ENCODE assay signal across 1 cellular context in the genomic region with DNA sequence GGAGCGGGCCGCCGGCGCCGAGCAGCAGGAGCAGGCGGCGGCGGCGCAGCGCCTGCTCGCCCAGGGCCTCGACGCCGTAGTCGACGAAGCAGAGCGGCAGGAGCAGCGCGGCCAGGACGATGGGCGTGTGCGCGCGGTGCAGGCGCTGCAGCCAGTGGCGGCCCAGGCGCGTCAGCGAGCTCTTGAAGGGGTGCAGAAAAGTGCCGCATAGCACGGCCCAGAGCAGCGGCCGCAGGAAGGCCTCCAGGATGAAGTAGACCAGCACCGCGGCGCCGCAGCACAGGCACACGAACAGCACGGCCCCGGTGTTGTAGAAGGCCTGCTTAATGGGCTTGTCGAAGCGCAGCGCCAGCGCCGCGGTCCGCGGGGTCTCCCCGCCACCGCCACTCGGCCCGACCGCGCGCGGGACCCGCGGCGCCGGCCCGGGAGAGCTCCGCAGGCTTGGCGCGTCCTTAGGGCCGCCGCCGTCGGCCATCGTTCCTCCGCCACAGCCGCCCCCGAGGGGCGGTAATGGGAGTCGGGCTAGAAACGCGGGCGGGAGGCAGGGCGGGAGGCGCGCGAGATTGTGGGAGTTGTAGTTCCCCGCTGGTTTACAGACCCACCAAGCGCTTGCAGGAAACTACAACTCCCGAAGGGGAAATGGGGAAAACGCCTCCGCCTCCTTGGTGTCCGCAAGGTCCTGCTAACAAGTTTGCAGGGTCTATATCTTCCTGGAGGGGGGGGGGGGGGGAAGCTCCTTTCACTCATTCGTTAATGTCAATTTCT.
TF ChIP-seq lines count a peak whose summit lies in the region.

A gene (minus strand): TSS at position 509 of the 765 bp plus-strand sequence. CDS start 34 bp downstream, at position 475.

TF ChIP-seq in K562, 482 proteins besides CTCF, POLR2A, EP300 and RAD21 (continued from another document and continues in another):
- TF ChIP-seq, protein P1, sequence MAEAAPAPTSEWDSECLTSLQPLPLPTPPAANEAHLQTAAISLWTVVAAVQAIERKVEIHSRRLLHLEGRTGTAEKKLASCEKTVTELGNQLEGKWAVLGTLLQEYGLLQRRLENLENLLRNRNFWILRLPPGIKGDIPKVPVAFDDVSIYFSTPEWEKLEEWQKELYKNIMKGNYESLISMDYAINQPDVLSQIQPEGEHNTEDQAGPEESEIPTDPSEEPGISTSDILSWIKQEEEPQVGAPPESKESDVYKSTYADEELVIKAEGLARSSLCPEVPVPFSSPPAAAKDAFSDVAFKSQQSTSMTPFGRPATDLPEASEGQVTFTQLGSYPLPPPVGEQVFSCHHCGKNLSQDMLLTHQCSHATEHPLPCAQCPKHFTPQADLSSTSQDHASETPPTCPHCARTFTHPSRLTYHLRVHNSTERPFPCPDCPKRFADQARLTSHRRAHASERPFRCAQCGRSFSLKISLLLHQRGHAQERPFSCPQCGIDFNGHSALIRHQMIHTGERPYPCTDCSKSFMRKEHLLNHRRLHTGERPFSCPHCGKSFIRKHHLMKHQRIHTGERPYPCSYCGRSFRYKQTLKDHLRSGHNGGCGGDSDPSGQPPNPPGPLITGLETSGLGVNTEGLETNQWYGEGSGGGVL (CRISPR knock-in tag; IDR thresholded peaks at IDR 0.05): no peak
- TF ChIP-seq ZFPM2 (CRISPR knock-in tag; IDR thresholded peaks at IDR 0.05): no peak
- no peak for TF ChIP-seq SPI1 (IDR thresholded peaks at IDR 0.05; ENCODE audit: borderline replicate concordance, low read depth, low read length)
- TF ChIP-seq SREBF1 (IDR thresholded peaks at IDR 0.05; ENCODE audit: borderline replicate concordance, low read depth, low read length): no peak
- TF ChIP-seq ZNF507 (tag; conservative IDR thresholded peaks at IDR 0.05): no peak
- peak; percentile 31; the same call in 1 of the 2 replicates for TF ChIP-seq ZNF436 (CRISPR knock-in tag; IDR thresholded peaks at IDR 0.05)
- TF ChIP-seq RFX5 (IDR thresholded peaks at IDR 0.05; ENCODE audit: low read depth, low read length): no peak
- TF ChIP-seq MTA2 (IDR thresholded peaks at IDR 0.05; ENCODE audit: low read depth): no peak
- TF ChIP-seq, protein P2, sequence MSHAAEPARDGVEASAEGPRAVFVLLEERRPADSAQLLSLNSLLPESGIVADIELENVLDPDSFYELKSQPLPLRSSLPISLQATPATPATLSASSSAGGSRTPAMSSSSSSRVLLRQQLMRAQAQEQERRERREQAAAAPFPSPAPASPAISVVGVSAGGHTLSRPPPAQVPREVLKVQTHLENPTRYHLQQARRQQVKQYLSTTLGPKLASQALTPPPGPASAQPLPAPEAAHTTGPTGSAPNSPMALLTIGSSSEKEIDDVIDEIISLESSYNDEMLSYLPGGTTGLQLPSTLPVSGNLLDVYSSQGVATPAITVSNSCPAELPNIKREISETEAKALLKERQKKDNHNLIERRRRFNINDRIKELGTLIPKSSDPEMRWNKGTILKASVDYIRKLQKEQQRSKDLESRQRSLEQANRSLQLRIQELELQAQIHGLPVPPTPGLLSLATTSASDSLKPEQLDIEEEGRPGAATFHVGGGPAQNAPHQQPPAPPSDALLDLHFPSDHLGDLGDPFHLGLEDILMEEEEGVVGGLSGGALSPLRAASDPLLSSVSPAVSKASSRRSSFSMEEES (CRISPR knock-in tag; IDR thresholded peaks at IDR 0.05): no peak
- TF ChIP-seq, protein P3, sequence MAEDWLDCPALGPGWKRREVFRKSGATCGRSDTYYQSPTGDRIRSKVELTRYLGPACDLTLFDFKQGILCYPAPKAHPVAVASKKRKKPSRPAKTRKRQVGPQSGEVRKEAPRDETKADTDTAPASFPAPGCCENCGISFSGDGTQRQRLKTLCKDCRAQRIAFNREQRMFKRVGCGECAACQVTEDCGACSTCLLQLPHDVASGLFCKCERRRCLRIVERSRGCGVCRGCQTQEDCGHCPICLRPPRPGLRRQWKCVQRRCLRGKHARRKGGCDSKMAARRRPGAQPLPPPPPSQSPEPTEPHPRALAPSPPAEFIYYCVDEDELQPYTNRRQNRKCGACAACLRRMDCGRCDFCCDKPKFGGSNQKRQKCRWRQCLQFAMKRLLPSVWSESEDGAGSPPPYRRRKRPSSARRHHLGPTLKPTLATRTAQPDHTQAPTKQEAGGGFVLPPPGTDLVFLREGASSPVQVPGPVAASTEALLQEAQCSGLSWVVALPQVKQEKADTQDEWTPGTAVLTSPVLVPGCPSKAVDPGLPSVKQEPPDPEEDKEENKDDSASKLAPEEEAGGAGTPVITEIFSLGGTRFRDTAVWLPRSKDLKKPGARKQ (CRISPR knock-in tag; IDR thresholded peaks at IDR 0.05): no peak
- TF ChIP-seq SIN3B (IDR thresholded peaks at IDR 0.05; ENCODE audit: low read depth): peak; percentile 81
- 0 out of 2 replicates have a peak, but pooled peaks have one; percentile 62 for TF ChIP-seq NR2F6 (CRISPR knock-in tag; IDR thresholded peaks at IDR 0.05)
- no peak for TF ChIP-seq ZNF561 (CRISPR knock-in tag; conservative IDR thresholded peaks at IDR 0.05)
- no peak for TF ChIP-seq KDM2B (CRISPR knock-in tag; IDR thresholded peaks at IDR 0.05)
- TF ChIP-seq ZC3H4 (CRISPR knock-in tag; IDR thresholded peaks at IDR 0.05; ENCODE audit: borderline replicate concordance): peak; percentile 77; the same call in 1 of the 2 replicates
- peak; percentile 58; the same call in 1 of the 2 replicates for TF ChIP-seq ZNF76 (CRISPR knock-in tag; IDR thresholded peaks at IDR 0.05; ENCODE audit: borderline replicate concordance)
- TF ChIP-seq HMG20A (CRISPR knock-in tag; conservative IDR thresholded peaks at IDR 0.05): no peak
- no peak for TF ChIP-seq KLF6 (CRISPR knock-in tag; IDR thresholded peaks at IDR 0.05; ENCODE audit: borderline replicate concordance)
- peak; percentile 95 for TF ChIP-seq RBBP5 (IDR thresholded peaks at IDR 0.05; ENCODE audit: borderline replicate concordance, insufficient read depth, low read length, poor library complexity, severe bottlenecking)
- no peak for TF ChIP-seq ZNF133 (CRISPR knock-in tag; IDR thresholded peaks at IDR 0.05)
- TF ChIP-seq FOXA3 (CRISPR knock-in tag; conservative IDR thresholded peaks at IDR 0.05 in 1 of 2, IDR thresholded peaks at IDR 0.05 in 1 of 2): no peak
- no peak for TF ChIP-seq ETS2 (tag; IDR thresholded peaks at IDR 0.05; ENCODE audit: borderline replicate concordance, poor library complexity, severe bottlenecking)
- TF ChIP-seq RBM22 (IDR thresholded peaks at IDR 0.05; ENCODE audit: low read depth, low read length, poor library complexity, severe bottlenecking): no peak
- TF ChIP-seq ZSCAN29 (IDR thresholded peaks at IDR 0.05): no peak; the same call in 1 of the 2 replicates
- peak; percentile 67 for TF ChIP-seq SP1 (CRISPR knock-in tag; IDR thresholded peaks at IDR 0.05)
- no peak for TF ChIP-seq CEBPB (tag; IDR thresholded peaks at IDR 0.05)
- TF ChIP-seq NONO (IDR thresholded peaks at IDR 0.05; ENCODE audit: low read depth in 2 of 2, low read length in 1 of 2): peak; percentile 68 to 73; a peak in 2 of 4 replicates
- no peak for TF ChIP-seq MED1 (CRISPR knock-in tag; IDR thresholded peaks at IDR 0.05; ENCODE audit: borderline replicate concordance)
- no peak for TF ChIP-seq SRSF9 (IDR thresholded peaks at IDR 0.05; ENCODE audit: borderline replicate concordance, low read depth, low read length)
- peak; percentile 93 for TF ChIP-seq ZBTB7A (IDR thresholded peaks at IDR 0.05; ENCODE audit: borderline replicate concordance, control insufficient read depth, low read depth, low read length)
- TF ChIP-seq BRCA1 (IDR thresholded peaks at IDR 0.05): no peak
- TF ChIP-seq BRCA1 (CRISPR knock-in tag; IDR thresholded peaks at IDR 0.05): no peak
- TF ChIP-seq, protein P4, sequence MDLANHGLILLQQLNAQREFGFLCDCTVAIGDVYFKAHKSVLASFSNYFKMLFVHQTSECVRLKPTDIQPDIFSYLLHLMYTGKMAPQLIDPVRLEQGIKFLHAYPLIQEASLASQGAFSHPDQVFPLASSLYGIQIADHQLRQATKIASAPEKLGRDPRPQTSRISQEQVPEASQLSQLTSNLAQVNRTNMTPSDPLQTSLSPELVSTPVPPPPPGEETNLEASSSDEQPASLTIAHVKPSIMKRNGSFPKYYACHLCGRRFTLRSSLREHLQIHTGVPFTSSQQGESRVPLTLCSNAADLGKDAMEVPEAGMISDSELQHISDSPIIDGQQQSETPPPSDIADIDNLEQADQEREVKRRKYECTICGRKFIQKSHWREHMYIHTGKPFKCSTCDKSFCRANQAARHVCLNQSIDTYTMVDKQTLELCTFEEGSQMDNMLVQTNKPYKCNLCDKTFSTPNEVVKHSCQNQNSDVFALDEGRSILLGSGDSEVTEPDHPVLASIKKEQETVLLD (IDR thresholded peaks at IDR 0.05): no peak
- TF ChIP-seq RUNX1 (IDR thresholded peaks at IDR 0.05; ENCODE audit: low read depth): no peak
- TF ChIP-seq, protein P5, sequence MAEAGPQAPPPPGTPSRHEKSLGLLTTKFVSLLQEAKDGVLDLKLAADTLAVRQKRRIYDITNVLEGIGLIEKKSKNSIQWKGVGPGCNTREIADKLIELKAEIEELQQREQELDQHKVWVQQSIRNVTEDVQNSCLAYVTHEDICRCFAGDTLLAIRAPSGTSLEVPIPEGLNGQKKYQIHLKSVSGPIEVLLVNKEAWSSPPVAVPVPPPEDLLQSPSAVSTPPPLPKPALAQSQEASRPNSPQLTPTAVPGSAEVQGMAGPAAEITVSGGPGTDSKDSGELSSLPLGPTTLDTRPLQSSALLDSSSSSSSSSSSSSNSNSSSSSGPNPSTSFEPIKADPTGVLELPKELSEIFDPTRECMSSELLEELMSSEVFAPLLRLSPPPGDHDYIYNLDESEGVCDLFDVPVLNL (CRISPR knock-in tag; IDR thresholded peaks at IDR 0.05; ENCODE audit: low read depth): no peak
- TF ChIP-seq NFXL1 (CRISPR knock-in tag; IDR thresholded peaks at IDR 0.05): no peak
- TF ChIP-seq JUNB (CRISPR knock-in tag; conservative IDR thresholded peaks at IDR 0.05): no peak
- TF ChIP-seq, protein P6, sequence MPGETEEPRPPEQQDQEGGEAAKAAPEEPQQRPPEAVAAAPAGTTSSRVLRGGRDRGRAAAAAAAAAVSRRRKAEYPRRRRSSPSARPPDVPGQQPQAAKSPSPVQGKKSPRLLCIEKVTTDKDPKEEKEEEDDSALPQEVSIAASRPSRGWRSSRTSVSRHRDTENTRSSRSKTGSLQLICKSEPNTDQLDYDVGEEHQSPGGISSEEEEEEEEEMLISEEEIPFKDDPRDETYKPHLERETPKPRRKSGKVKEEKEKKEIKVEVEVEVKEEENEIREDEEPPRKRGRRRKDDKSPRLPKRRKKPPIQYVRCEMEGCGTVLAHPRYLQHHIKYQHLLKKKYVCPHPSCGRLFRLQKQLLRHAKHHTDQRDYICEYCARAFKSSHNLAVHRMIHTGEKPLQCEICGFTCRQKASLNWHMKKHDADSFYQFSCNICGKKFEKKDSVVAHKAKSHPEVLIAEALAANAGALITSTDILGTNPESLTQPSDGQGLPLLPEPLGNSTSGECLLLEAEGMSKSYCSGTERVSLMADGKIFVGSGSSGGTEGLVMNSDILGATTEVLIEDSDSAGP (CRISPR knock-in tag; IDR thresholded peaks at IDR 0.05): no peak
- no peak for TF ChIP-seq OTX1 (CRISPR knock-in tag; IDR thresholded peaks at IDR 0.05)
- TF ChIP-seq GTF2A2 (tag; IDR thresholded peaks at IDR 0.05): no peak
- TF ChIP-seq, protein P7, sequence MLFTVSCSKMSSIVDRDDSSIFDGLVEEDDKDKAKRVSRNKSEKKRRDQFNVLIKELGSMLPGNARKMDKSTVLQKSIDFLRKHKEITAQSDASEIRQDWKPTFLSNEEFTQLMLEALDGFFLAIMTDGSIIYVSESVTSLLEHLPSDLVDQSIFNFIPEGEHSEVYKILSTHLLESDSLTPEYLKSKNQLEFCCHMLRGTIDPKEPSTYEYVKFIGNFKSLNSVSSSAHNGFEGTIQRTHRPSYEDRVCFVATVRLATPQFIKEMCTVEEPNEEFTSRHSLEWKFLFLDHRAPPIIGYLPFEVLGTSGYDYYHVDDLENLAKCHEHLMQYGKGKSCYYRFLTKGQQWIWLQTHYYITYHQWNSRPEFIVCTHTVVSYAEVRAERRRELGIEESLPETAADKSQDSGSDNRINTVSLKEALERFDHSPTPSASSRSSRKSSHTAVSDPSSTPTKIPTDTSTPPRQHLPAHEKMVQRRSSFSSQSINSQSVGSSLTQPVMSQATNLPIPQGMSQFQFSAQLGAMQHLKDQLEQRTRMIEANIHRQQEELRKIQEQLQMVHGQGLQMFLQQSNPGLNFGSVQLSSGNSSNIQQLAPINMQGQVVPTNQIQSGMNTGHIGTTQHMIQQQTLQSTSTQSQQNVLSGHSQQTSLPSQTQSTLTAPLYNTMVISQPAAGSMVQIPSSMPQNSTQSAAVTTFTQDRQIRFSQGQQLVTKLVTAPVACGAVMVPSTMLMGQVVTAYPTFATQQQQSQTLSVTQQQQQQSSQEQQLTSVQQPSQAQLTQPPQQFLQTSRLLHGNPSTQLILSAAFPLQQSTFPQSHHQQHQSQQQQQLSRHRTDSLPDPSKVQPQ (CRISPR knock-in tag; IDR thresholded peaks at IDR 0.05; ENCODE audit: borderline replicate concordance): no peak
- TF ChIP-seq SMARCC2 (IDR thresholded peaks at IDR 0.05; ENCODE audit: low read depth): no peak; the same call in 1 of the 2 replicates
- TF ChIP-seq PCBP2 (IDR thresholded peaks at IDR 0.05; ENCODE audit: low read depth, low read length, poor library complexity, severe bottlenecking): no peak
- TF ChIP-seq MYBL2 (IDR thresholded peaks at IDR 0.05; ENCODE audit: low read depth): no peak
- no peak for TF ChIP-seq MYBL2 (CRISPR knock-in tag; IDR thresholded peaks at IDR 0.05; ENCODE audit: borderline replicate concordance)
- TF ChIP-seq, protein P8, sequence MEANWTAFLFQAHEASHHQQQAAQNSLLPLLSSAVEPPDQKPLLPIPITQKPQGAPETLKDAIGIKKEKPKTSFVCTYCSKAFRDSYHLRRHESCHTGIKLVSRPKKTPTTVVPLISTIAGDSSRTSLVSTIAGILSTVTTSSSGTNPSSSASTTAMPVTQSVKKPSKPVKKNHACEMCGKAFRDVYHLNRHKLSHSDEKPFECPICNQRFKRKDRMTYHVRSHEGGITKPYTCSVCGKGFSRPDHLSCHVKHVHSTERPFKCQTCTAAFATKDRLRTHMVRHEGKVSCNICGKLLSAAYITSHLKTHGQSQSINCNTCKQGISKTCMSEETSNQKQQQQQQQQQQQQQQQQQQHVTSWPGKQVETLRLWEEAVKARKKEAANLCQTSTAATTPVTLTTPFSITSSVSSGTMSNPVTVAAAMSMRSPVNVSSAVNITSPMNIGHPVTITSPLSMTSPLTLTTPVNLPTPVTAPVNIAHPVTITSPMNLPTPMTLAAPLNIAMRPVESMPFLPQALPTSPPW (CRISPR knock-in tag; IDR thresholded peaks at IDR 0.05): peak; percentile 98
- no peak for TF ChIP-seq NCOA1 (IDR thresholded peaks at IDR 0.05; ENCODE audit: low read depth)
- TF ChIP-seq HSF4 (CRISPR knock-in tag; IDR thresholded peaks at IDR 0.05; ENCODE audit: borderline replicate concordance): no peak
- TF ChIP-seq ZFX (CRISPR knock-in tag; IDR thresholded peaks at IDR 0.05): peak; percentile 86
- TF ChIP-seq, protein P9, sequence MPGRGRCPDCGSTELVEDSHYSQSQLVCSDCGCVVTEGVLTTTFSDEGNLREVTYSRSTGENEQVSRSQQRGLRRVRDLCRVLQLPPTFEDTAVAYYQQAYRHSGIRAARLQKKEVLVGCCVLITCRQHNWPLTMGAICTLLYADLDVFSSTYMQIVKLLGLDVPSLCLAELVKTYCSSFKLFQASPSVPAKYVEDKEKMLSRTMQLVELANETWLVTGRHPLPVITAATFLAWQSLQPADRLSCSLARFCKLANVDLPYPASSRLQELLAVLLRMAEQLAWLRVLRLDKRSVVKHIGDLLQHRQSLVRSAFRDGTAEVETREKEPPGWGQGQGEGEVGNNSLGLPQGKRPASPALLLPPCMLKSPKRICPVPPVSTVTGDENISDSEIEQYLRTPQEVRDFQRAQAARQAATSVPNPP (IDR thresholded peaks at IDR 0.05; ENCODE audit: borderline replicate concordance, insufficient read depth, insufficient read length): no peak
- no peak for TF ChIP-seq BRF1 (IDR thresholded peaks at IDR 0.05; ENCODE audit: borderline replicate concordance, extremely low read depth, insufficient read length)
